In genomic region chr3:30943206-30943605, GRCh38 we compare ENCODE assay signal across 25 cellular contexts. TPM values are rescaled to one million over a fixed set of nuclear protein-coding genes. Genes with fewer than 3 reads are reported as not detected.
"Had no signal": no experiment of that assay in that cellular context is flagged by ENCODE, and none has a peak within 500 bp of the region (broad histone marks: within the 10 kb centered on the region; RNA-seq: fewer than 3 reads in every experiment).

No MANE protein-coding gene starts in this region.

- H3K27ac ChIP-seq: esophagus squamous epithelium, heart left ventricle, ovary, right atrium auricular region, sigmoid colon, skin epidermis, testis, tibial nerve, upper lobe of right lung, vagina had no signal

- ATAC-seq: heart left ventricle; mucosa of descending colon; natural killer cell; stimulated activated naive B cell treated with anti-CD40 and anti-IgM and Interleukin-4, amounts not matched to agents 10 μg/mL and 1 μg/mL and 100 μg/mL, for 72 hours; stimulated activated naive CD8-positive, alpha-beta T cell treated with anti-CD3 and anti-CD28 coated beads, Interleukin-15, amount 100 ng/mL, for 72 hours; upper lobe of right lung had no signal

- H3K27ac Mint-ChIP-seq: natural killer cell; stimulated activated naive B cell treated with anti-CD40 and anti-IgM and Interleukin-4, amounts not matched to agents 10 μg/mL and 1 μg/mL and 100 μg/mL, for 72 hours; stimulated activated naive CD8-positive, alpha-beta T cell treated with anti-CD3 and anti-CD28 coated beads, Interleukin-15, amount 100 ng/mL, for 72 hours had no signal

- H3K27me3 ChIP-seq: esophagus squamous epithelium, heart left ventricle, ovary, right atrium auricular region, sigmoid colon, testis, tibial nerve, upper lobe of right lung, vagina had no signal

- H3K9me3 ChIP-seq: esophagus squamous epithelium, mucosa of descending colon, ovary, right atrium auricular region, sigmoid colon, testis, tibial nerve, upper lobe of right lung, vagina had no signal

- H3K4me3 ChIP-seq: esophagus squamous epithelium, heart left ventricle, mucosa of descending colon, ovary, right atrium auricular region, sigmoid colon, skin epidermis, testis, tibial nerve, upper lobe of right lung, vagina had no signal

- H3K9me3 Mint-ChIP-seq: stimulated activated naive B cell treated with anti-CD40 and anti-IgM and Interleukin-4, amounts not matched to agents 10 μg/mL and 1 μg/mL and 100 μg/mL, for 72 hours had no signal

- DNase-seq: effector memory CD4-positive, alpha-beta T cell; esophagus squamous epithelium; foreskin melanocyte; heart left ventricle; hippocampal formation; kidney glomerular epithelial cell; mucosa of descending colon; natural killer cell; ovary; sigmoid colon; stimulated activated CD4-positive, alpha-beta T cell treated with anti-CD3 and anti-CD28 coated beads, Interleukin-2, amount 100 ng/mL, for 24 hours; stimulated activated CD4-positive, alpha-beta T cell treated with anti-CD3 and anti-CD28 coated beads, Interleukin-4, amount 100 ng/mL, for 4 hours; stimulated activated naive B cell treated with anti-CD40 and anti-IgM and Interleukin-4, amounts not matched to agents 10 μg/mL and 1 μg/mL and 100 μg/mL, for 72 hours; stimulated activated naive CD8-positive, alpha-beta T cell treated with anti-CD3 and anti-CD28 coated beads, Interleukin-15, amount 100 ng/mL, for 72 hours; testis; upper lobe of right lung had no signal

- H3K4me3 Mint-ChIP-seq: natural killer cell; neural crest cell; stimulated activated naive B cell treated with anti-CD40 and anti-IgM and Interleukin-4, amounts not matched to agents 10 μg/mL and 1 μg/mL and 100 μg/mL, for 72 hours; stimulated activated naive CD8-positive, alpha-beta T cell treated with anti-CD3 and anti-CD28 coated beads, Interleukin-15, amount 100 ng/mL, for 72 hours had no signal

- H3K27me3 Mint-ChIP-seq: stimulated activated naive B cell treated with anti-CD40 and anti-IgM and Interleukin-4, amounts not matched to agents 10 μg/mL and 1 μg/mL and 100 μg/mL, for 72 hours; stimulated activated naive CD8-positive, alpha-beta T cell treated with anti-CD3 and anti-CD28 coated beads, Interleukin-15, amount 100 ng/mL, for 72 hours had no signal

- H3K4me1 Mint-ChIP-seq: neural crest cell; stimulated activated naive B cell treated with anti-CD40 and anti-IgM and Interleukin-4, amounts not matched to agents 10 μg/mL and 1 μg/mL and 100 μg/mL, for 72 hours had no signal

- FAIRE-seq: endometrium had no signal

- H3K36me3 ChIP-seq: esophagus squamous epithelium, heart left ventricle, ovary, right atrium auricular region, sigmoid colon, tibial nerve, upper lobe of right lung, vagina had no signal

- H3K4me1 ChIP-seq: esophagus squamous epithelium, heart left ventricle, right atrium auricular region, sigmoid colon, testis, tibial nerve, upper lobe of right lung, vagina had no signal

- H3K36me3 Mint-ChIP-seq: natural killer cell; stimulated activated naive B cell treated with anti-CD40 and anti-IgM and Interleukin-4, amounts not matched to agents 10 μg/mL and 1 μg/mL and 100 μg/mL, for 72 hours had no signal

RNA-seq across cellular contexts. Expression of gene GADL1, which starts 48.7 kb away (rescaled TPM):
- total RNA-seq: epithelial cell of proximal tubule, esophagus squamous epithelium, lower leg skin, mucosa of descending colon, natural killer cell, right atrium auricular region, sigmoid colon, subcutaneous adipose tissue, tibial nerve, upper lobe of right lung, vagina had no signal
- polyA plus RNA-seq: sigmoid colon had no signal
